ENCODE assay signal across 8 cellular contexts in genomic region chr7:67301667-67302066, GRCh38.
DNase-seq lines count a peak whose midpoint lies in the region; ATAC-seq and TF ChIP-seq lines count a peak whose summit lies in the region.

No MANE protein-coding gene starts in this region.

- H3K27ac ChIP-seq in right atrium auricular region: peak overlapping the region; percentile 90 to 98
- peak overlapping the region; percentile 67 to 97 (median 91) for H3K27ac ChIP-seq in skin epidermis

- H3K4me3 ChIP-seq in H7 (ENCODE audit: insufficient read depth, low read depth, low read length) (peak overlapping the region; percentile 80), right atrium auricular region (peak overlapping the region; percentile 75 to 78), skin epidermis (peak overlapping the region; percentile 39 to 91 (median 82))

- H3K4me1 ChIP-seq in right atrium auricular region: peaks cover 0 to 10% of the 10 kb centered on the region in 2 donors

- H3K36me3 ChIP-seq in H7 (replicated peaks; ENCODE audit: control insufficient read depth, insufficient read depth, low read length) (peaks cover 1% of the 10 kb centered on the region), right atrium auricular region (peaks cover 12% of the 10 kb centered on the region)

- ATAC-seq in activated B cell treated with CpG ODN at 0.5 μM for 24 hours (ENCODE audit: low read depth) (no peak), GM21825 (IDR thresholded peaks at IDR 0.05; ENCODE audit: unreplicated experiment) (no peak), HG03280 (IDR thresholded peaks at IDR 0.05; ENCODE audit: unreplicated experiment) (no peak)

- H3K9me3 ChIP-seq in right atrium auricular region: no peaks in the 10 kb centered on the region

- POLR2A ChIA-PET in activated B cell treated with CpG ODN at 0.5 μM for 24 hours (lab: Charles Lee) (interaction anchor here (0.8 to 1.8 kb wide), 8 partner anchors 13 to 1928 kb away, joined by 3 to 6 read pairs (median 4); partner anchors contain the start of genes KCTD7, SBDS, TMEM248 and TYW1), HEK293T (lab: Yijun Ruan, JAX) (interaction anchor here (1.0 to 1.4 kb wide), 2 partner anchors 34 to 375 kb away, joined by 3 read pairs; no protein-coding TSS in a partner anchor)

- peaks cover 31% of the 10 kb centered on the region for H3K4me1 Mint-ChIP-seq in activated B cell treated with CpG ODN at 0.5 μM for 24 hours

- peak overlapping the region; percentile 93 for H3K4me3 Mint-ChIP-seq in activated B cell treated with CpG ODN at 0.5 μM for 24 hours

- no peaks in the 10 kb centered on the region for H3K9me3 Mint-ChIP-seq in activated B cell treated with CpG ODN at 0.5 μM for 24 hours

- H3K27ac Mint-ChIP-seq in activated B cell treated with CpG ODN at 0.5 μM for 24 hours: peak overlapping the region; percentile 94

- CTCF ChIA-PET in activated B cell treated with CpG ODN at 0.5 μM for 24 hours (lab: Charles Lee) (interaction anchor here (1.6 kb wide), 1 partner anchor 261 kb away, joined by 4 read pairs; no protein-coding TSS in a partner anchor), HEK293T (lab: Yijun Ruan, JAX) (no interaction called here)

- no peak for DNase-seq in H7
- no peak for DNase-seq in activated B cell treated with CpG ODN at 0.5 μM for 24 hours
- DNase-seq in right atrium auricular region (ENCODE audit: low spot score): no peak
- no peak for DNase-seq in HEK293T (ENCODE audit: extremely low spot score)
- no peak for DNase-seq in retina

- intact Hi-C loops in activated B cell treated with CpG ODN at 0.5 μM for 24 hours (cut with micrococcal nuclease): loop anchor here (1.0 to 10.0 kb wide), 8 partner anchors 174 to 1927 kb away; partner anchors contain the start of genes SBDS, TPST1, VKORC1L1 and ZNF92

- no peaks in the 10 kb centered on the region for H3K27me3 Mint-ChIP-seq in activated B cell treated with CpG ODN at 0.5 μM for 24 hours

- peaks cover 23% of the 10 kb centered on the region for H3K36me3 Mint-ChIP-seq in activated B cell treated with CpG ODN at 0.5 μM for 24 hours (ENCODE audit: low read depth)

- H3K27me3 ChIP-seq in H7 (ENCODE audit: control insufficient read depth, insufficient read depth, low read length) (no peaks in the 10 kb centered on the region), right atrium auricular region (no peaks in the 10 kb centered on the region)

- TF ChIP-seq CTCF in activated B cell treated with CpG ODN at 0.5 μM for 24 hours (IDR thresholded peaks at IDR 0.05) (no peak), right atrium auricular region (IDR thresholded peaks at IDR 0.05) (no peak)

TF ChIP-seq in HEK293T, 16 proteins besides CTCF, POLR2A, EP300 and RAD21:
- TF ChIP-seq ZNF384 (IDR thresholded peaks at IDR 0.05) (no peak), HDGF (IDR thresholded peaks at IDR 0.05; ENCODE audit: borderline replicate concordance) (no peak), PKNOX1 (IDR thresholded peaks at IDR 0.05) (no peak)
